Comparison of ENCODE assay signal across 9 cellular contexts in genomic region chr1:178238722-178239510, GRCh38.
A peak's percentile ranks its signal among the peaks of the same experiment; 100 is the strongest.
DNase-seq lines count a peak whose midpoint lies in the region; ATAC-seq and TF ChIP-seq lines count a peak whose summit lies in the region.
"Had no signal": no experiment of that assay in that cellular context is flagged by ENCODE, and none has a peak within 500 bp of the region (broad histone marks: within the 10 kb centered on the region; RNA-seq: fewer than 3 reads in every experiment).

No MANE protein-coding gene starts in this region.

- H3K9me3 ChIP-seq in MG63 (no peaks in the 10 kb centered on the region), neural progenitor cell (ENCODE audit: low read depth) (no peaks in the 10 kb centered on the region)

- peaks cover 5% of the 10 kb centered on the region for H3K79me2 ChIP-seq in neural progenitor cell (ENCODE audit: low read depth)

- H3K9me3 Mint-ChIP-seq in neural progenitor cell = peaks cover 1% of the 10 kb centered on the region

- no peak overlapping the region for H3K4me3 Mint-ChIP-seq in neural progenitor cell
- H3K4me3 Mint-ChIP-seq: activated T-cell treated with anti-CD3 and anti-CD28 coated beads, Interleukin-2, amount 50 U/mL, for 24 hours had no signal

- ATAC-seq in HG03045 (IDR thresholded peaks at IDR 0.05; ENCODE audit: unreplicated experiment) (no peak), HG02938 (IDR thresholded peaks at IDR 0.05; ENCODE audit: unreplicated experiment) (no peak), GM21786 (IDR thresholded peaks at IDR 0.05; ENCODE audit: unreplicated experiment) (no peak)

- DNase-seq in COLO829 (ENCODE audit: low spot score) (peak; percentile 75), MG63 (peak; percentile 32), brain microvascular endothelial cell (peak; percentile 83), lung microvascular endothelial cell (ENCODE audit: low read depth in 2 of 2) (peak; percentile 58 to 97), neural progenitor cell (ENCODE audit: low spot score) (no peak)
- DNase-seq: activated T-cell treated with anti-CD3 and anti-CD28 coated beads, Interleukin-2, amount 50 U/mL, for 24 hours had no signal

- no peaks in the 10 kb centered on the region for H3K4me1 Mint-ChIP-seq in neural progenitor cell

- H3K27ac ChIP-seq in brain microvascular endothelial cell = peak overlapping the region; percentile 95
- H3K27ac ChIP-seq in neural progenitor cell = no peak overlapping the region

- no peak overlapping the region for H2AFZ ChIP-seq in neural progenitor cell (replicated peaks)

- no peak overlapping the region for H3K27ac Mint-ChIP-seq in neural progenitor cell
- H3K27ac Mint-ChIP-seq: activated T-cell treated with anti-CD3 and anti-CD28 coated beads, Interleukin-2, amount 50 U/mL, for 24 hours had no signal

- H3K36me3 ChIP-seq in MG63 = 0 out of 2 replicates have a peak, but pooled peaks cover 2% of the 10 kb centered on the region
- no peaks in the 10 kb centered on the region for H3K36me3 ChIP-seq in brain microvascular endothelial cell (replicated peaks)
- H3K36me3 ChIP-seq in neural progenitor cell = no peaks in the 10 kb centered on the region

- in situ Hi-C loops in brain microvascular endothelial cell (cut with HindIII; ENCODE audit: low pct_ligation_motif_present, low sequenced_read_pairs) = no loop called here

- no peaks in the 10 kb centered on the region for H3K4me1 ChIP-seq in neural progenitor cell

- H3K27me3 ChIP-seq in MG63 (no peaks in the 10 kb centered on the region), brain microvascular endothelial cell (replicated peaks) (no peaks in the 10 kb centered on the region), neural progenitor cell (no peaks in the 10 kb centered on the region)

- no peak overlapping the region for H3K4me2 ChIP-seq in neural progenitor cell

- TF ChIP-seq CTCF in brain microvascular endothelial cell (IDR thresholded peaks at IDR 0.05; ENCODE audit: low read depth, low read length, missing control alignments) = no peak
- no peak for TF ChIP-seq CTCF in neural progenitor cell (IDR thresholded peaks at IDR 0.05)

- H3K9ac ChIP-seq in neural progenitor cell = no peak overlapping the region

- no peaks in the 10 kb centered on the region for H4K20me1 ChIP-seq in neural progenitor cell (ENCODE audit: low read depth)

- peaks cover under 1% of the 10 kb centered on the region for H3K36me3 Mint-ChIP-seq in neural progenitor cell

- H3K27me3 Mint-ChIP-seq in neural progenitor cell (ENCODE audit: insufficient read depth, low read depth) = peaks cover 2% of the 10 kb centered on the region
- H3K27me3 Mint-ChIP-seq: activated T-cell treated with anti-CD3 and anti-CD28 coated beads, Interleukin-2, amount 50 U/mL, for 24 hours had no signal

- H3F3A ChIP-seq in neural progenitor cell (ENCODE audit: low read depth) = no peaks in the 10 kb centered on the region

- H3K4me3 ChIP-seq in MG63 = no peak overlapping the region
- no peak overlapping the region for H3K4me3 ChIP-seq in brain microvascular endothelial cell (ENCODE audit: low read depth, low read length)
- H3K4me3 ChIP-seq in neural progenitor cell = no peak overlapping the region
